Comparison of ENCODE assay signal across 9 cellular contexts in the genomic region with DNA sequence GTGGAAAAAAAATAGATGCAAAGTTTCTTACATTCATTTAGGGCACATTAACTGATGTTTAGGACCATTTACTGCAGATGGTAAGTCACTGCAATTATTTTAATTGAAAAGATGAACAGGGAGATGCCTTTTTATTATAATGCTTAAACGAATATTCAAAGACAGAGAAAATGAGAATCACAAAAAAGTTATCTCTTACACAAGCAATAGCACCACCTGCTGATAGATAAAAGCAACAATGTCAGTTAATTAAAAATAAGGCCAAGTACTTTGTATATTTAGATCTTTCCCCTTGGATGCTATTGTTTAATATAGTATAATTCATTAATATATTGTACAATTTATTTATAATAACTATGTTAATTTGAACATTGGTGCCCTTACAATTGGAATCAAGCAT. TPM values are rescaled to one million over a fixed set of nuclear protein-coding genes. Genes with fewer than 3 reads are reported as not detected.
DNase-seq lines count a peak whose midpoint lies in the region; ATAC-seq and TF ChIP-seq lines count a peak whose summit lies in the region.
"Had no signal": no experiment of that assay in that cellular context is flagged by ENCODE, and none has a peak within 500 bp of the region (broad histone marks: within the 10 kb centered on the region; RNA-seq: fewer than 3 reads in every experiment).

No MANE protein-coding gene starts in this region.

- intact Hi-C loops in vagina (cut with DNase I), result loop anchor here (10.0 kb wide), 1 partner anchor 178 kb away; no protein-coding TSS in a partner anchor

- H3K4me1 Mint-ChIP-seq in mesothelial cell of epicardium, result no peaks in the 10 kb centered on the region

- H3K27me3 Mint-ChIP-seq in mesothelial cell of epicardium (ENCODE audit: low read depth), result no peaks in the 10 kb centered on the region

- DNase-seq in ELR (ENCODE audit: low read depth) (peak; percentile 56), MV-4-11 (lab: John Stamatoyannopoulos, UW) (peak; percentile 20), astrocyte of the cerebellum (ENCODE audit: low read depth) (peak; percentile 4), mesothelial cell of epicardium (ENCODE audit: low spot score in 2 of 2, unreplicated experiment in 2 of 2) (no peak), vagina (ENCODE audit: extremely low spot score in 2 of 2) (no peak)
- DNase-seq in activated CD4-positive, alpha-beta T cell treated with anti-CD3 and anti-CD28 coated beads for 1 hour, result no peak

- H3K4me3 ChIP-seq in astrocyte of the cerebellum (ENCODE audit: low read depth, low read length) (no peak overlapping the region), vagina (no peak overlapping the region)
- H3K4me3 ChIP-seq: thoracic aorta had no signal

- H3K4me3 Mint-ChIP-seq in mesothelial cell of epicardium, result no peak overlapping the region

- H3K27ac ChIP-seq in vagina, result no peak overlapping the region
- H3K27ac ChIP-seq: thoracic aorta had no signal

- peaks cover 9% of the 10 kb centered on the region for H3K9me3 Mint-ChIP-seq in mesothelial cell of epicardium

- H3K9me3 ChIP-seq in vagina, result no peaks in the 10 kb centered on the region
- H3K9me3 ChIP-seq: thoracic aorta had no signal

- no peaks in the 10 kb centered on the region for H3K4me1 ChIP-seq in vagina

- no peak overlapping the region for H3K27ac Mint-ChIP-seq in mesothelial cell of epicardium

- H3K27me3 ChIP-seq in vagina, result no peaks in the 10 kb centered on the region

- no peak for ATAC-seq in HG03432 (IDR thresholded peaks at IDR 0.05; ENCODE audit: unreplicated experiment)
- no peak for ATAC-seq in GM19328 (IDR thresholded peaks at IDR 0.05; ENCODE audit: unreplicated experiment)

- TF ChIP-seq CTCF in astrocyte of the cerebellum (IDR thresholded peaks at IDR 0.05; ENCODE audit: low read depth, low read length, missing control alignments) (no peak), mesothelial cell of epicardium (IDR thresholded peaks at IDR 0.05; ENCODE audit: unreplicated experiment) (peak; percentile 27), vagina (IDR thresholded peaks at IDR 0.05) (peak in 1 of 3 experiments; percentile 26)

- peaks cover 12% of the 10 kb centered on the region for H3K36me3 Mint-ChIP-seq in mesothelial cell of epicardium

- no peak for TF ChIP-seq POLR2A in vagina (IDR thresholded peaks at IDR 0.05)

- no peaks in the 10 kb centered on the region for H3K36me3 ChIP-seq in vagina
- H3K36me3 ChIP-seq: thoracic aorta had no signal

- in situ Hi-C loops in astrocyte of the cerebellum (cut with HindIII; ENCODE audit: low sequenced_read_pairs), result no loop called here

RNA-seq across cellular contexts. Expression of gene IFT80, which starts 55.9 kb away (rescaled TPM):
- 34.9 to 37.9 TPM (median 35.2 TPM) in 3 replicates for total RNA-seq in mesothelial cell of epicardium
- 8.3 TPM for total RNA-seq in vagina

RNA-seq across cellular contexts. Expression of gene SMC4, which starts 56.3 kb away (rescaled TPM):
- total RNA-seq in mesothelial cell of epicardium, result 50.7 to 57.4 TPM (median 53.2 TPM) in 3 replicates
- 41.5 TPM for total RNA-seq in vagina

Comparison
In these comparisons a context has a peak if more than half of its experiments do, and no peak if none do; other contexts are left out.
1. DNase-seq: peak in ELR (single experiment), MV-4-11 (single experiment) and astrocyte of the cerebellum (single experiment); none in mesothelial cell of epicardium (0 of 2), activated CD4-positive, alpha-beta T cell treated with anti-CD3 and anti-CD28 coated beads for 1 hour (single experiment) and vagina (0 of 2).